8 cellular contexts compared by ENCODE assay signal in genomic region chr20:51525241-51526104, GRCh38. TPM values are rescaled to one million over a fixed set of nuclear protein-coding genes. Genes with fewer than 3 reads are reported as not detected.
A peak's percentile ranks its signal among the peaks of the same experiment; 100 is the strongest.
DNase-seq lines count a peak whose midpoint lies in the region; ATAC-seq and TF ChIP-seq lines count a peak whose summit lies in the region.

No MANE protein-coding gene starts in this region.

- CTCF ChIA-PET in CD4-positive, alpha-beta T cell (lab: Charles Lee), result interaction anchor here (0.6 to 1.9 kb wide), 2 partner anchors 24 to 45 kb away, joined by 3 to 6 read pairs; no protein-coding TSS in a partner anchor

- no peak for TF ChIP-seq CTCF in CD4-positive, alpha-beta T cell (IDR thresholded peaks at IDR 0.05)

- H3K27ac Mint-ChIP-seq in CD4-positive, alpha-beta T cell, result peak overlapping the region; percentile 88
- H3K27ac Mint-ChIP-seq in activated T-helper 2 cell treated with anti-CD3 and anti-CD28 coated beads, Interferon-gamma antibody, Interleukin-2, Interleukin-4, amounts not matched to agents 10 μg/mL and 5 μg/mL and 100 μg/mL, durations not matched to agents 14 hours and 24 hours and 36 hours, result peak overlapping the region; percentile 92
- H3K27ac Mint-ChIP-seq in memory B cell, result peak overlapping the region; percentile 97

- H3K4me3 Mint-ChIP-seq in CD4-positive, alpha-beta T cell, result peak overlapping the region; percentile 77
- peak overlapping the region; percentile 73 for H3K4me3 Mint-ChIP-seq in activated T-helper 2 cell treated with anti-CD3 and anti-CD28 coated beads, Interferon-gamma antibody, Interleukin-2, Interleukin-4, amounts not matched to agents 10 μg/mL and 5 μg/mL and 100 μg/mL, durations not matched to agents 14 hours and 24 hours and 36 hours (ENCODE audit: low read depth)
- peak overlapping the region; percentile 81 for H3K4me3 Mint-ChIP-seq in memory B cell

- no peaks in the 10 kb centered on the region for H3K9me3 ChIP-seq in CD4-positive, alpha-beta T cell (ENCODE audit: control insufficient read depth, low read length)

- H3K4me1 Mint-ChIP-seq in CD4-positive, alpha-beta T cell (ENCODE audit: low read depth), result peaks cover 77% of the 10 kb centered on the region
- H3K4me1 Mint-ChIP-seq in activated T-helper 2 cell treated with anti-CD3 and anti-CD28 coated beads, Interferon-gamma antibody, Interleukin-2, Interleukin-4, amounts not matched to agents 10 μg/mL and 5 μg/mL and 100 μg/mL, durations not matched to agents 14 hours and 24 hours and 36 hours (ENCODE audit: low read depth), result peaks cover 60% of the 10 kb centered on the region
- H3K4me1 Mint-ChIP-seq in memory B cell, result peaks cover 50% of the 10 kb centered on the region

- H3K27me3 Mint-ChIP-seq in CD4-positive, alpha-beta T cell, result no peaks in the 10 kb centered on the region
- no peaks in the 10 kb centered on the region for H3K27me3 Mint-ChIP-seq in activated T-helper 2 cell treated with anti-CD3 and anti-CD28 coated beads, Interferon-gamma antibody, Interleukin-2, Interleukin-4, amounts not matched to agents 10 μg/mL and 5 μg/mL and 100 μg/mL, durations not matched to agents 14 hours and 24 hours and 36 hours (ENCODE audit: low read depth)
- H3K27me3 Mint-ChIP-seq in memory B cell, result no peaks in the 10 kb centered on the region

- intact Hi-C loops in CD4-positive, alpha-beta T cell (cut with DNase I, micrococcal nuclease), result no loop called here
- intact Hi-C loops in activated T-helper 2 cell treated with anti-CD3 and anti-CD28 coated beads, Interferon-gamma antibody, Interleukin-2, Interleukin-4, amounts not matched to agents 10 μg/mL and 5 μg/mL and 100 μg/mL, durations not matched to agents 14 hours and 24 hours and 36 hours (cut with micrococcal nuclease), result no loop called here

- POLR2A ChIA-PET in CD4-positive, alpha-beta T cell (lab: Charles Lee), result interaction anchor here (0.6 to 1.6 kb wide), 4 partner anchors 8 to 31 kb away, joined by 3 to 10 read pairs (median 4); no protein-coding TSS in a partner anchor

- peak overlapping the region; percentile 44 for H3K27ac ChIP-seq in CD4-positive, alpha-beta T cell (ENCODE audit: low read depth, low read length)

- H3K36me3 Mint-ChIP-seq in CD4-positive, alpha-beta T cell (ENCODE audit: low read depth), result peaks cover 44% of the 10 kb centered on the region
- H3K36me3 Mint-ChIP-seq in activated T-helper 2 cell treated with anti-CD3 and anti-CD28 coated beads, Interferon-gamma antibody, Interleukin-2, Interleukin-4, amounts not matched to agents 10 μg/mL and 5 μg/mL and 100 μg/mL, durations not matched to agents 14 hours and 24 hours and 36 hours (ENCODE audit: low read depth), result peaks cover 64% of the 10 kb centered on the region
- peaks cover 14% of the 10 kb centered on the region for H3K36me3 Mint-ChIP-seq in memory B cell

- peak; percentile 32 for ATAC-seq in CD4-positive, alpha-beta T cell (ENCODE audit: poor library complexity)
- ATAC-seq in memory B cell (ENCODE audit: low read depth) (peak; percentile 76), GM18861 (IDR thresholded peaks at IDR 0.05; ENCODE audit: unreplicated experiment) (no peak), HG02678 (IDR thresholded peaks at IDR 0.05; ENCODE audit: unreplicated experiment) (no peak)

- H3K27me3 ChIP-seq in CD4-positive, alpha-beta T cell (ENCODE audit: control insufficient read depth, insufficient read depth, low read length), result no peaks in the 10 kb centered on the region

- DNase-seq in CD4-positive, alpha-beta T cell, result peak in 4 of 10 experiments; percentile 22 to 29 (median 26)
- peak; percentile 93 for DNase-seq in Kasumi-1 (lab: John Stamatoyannopoulos, UW)
- no peak for DNase-seq in activated T-helper 2 cell treated with anti-CD3 and anti-CD28 coated beads, Interferon-gamma antibody, Interleukin-2, Interleukin-4, amounts not matched to agents 10 μg/mL and 5 μg/mL and 100 μg/mL, durations not matched to agents 14 hours and 24 hours and 36 hours (ENCODE audit: low spot score)
- peak in 1 of 2 donors; percentile 44 for DNase-seq in memory B cell (ENCODE audit: low spot score in 2 of 2)
- no peak for DNase-seq in kidney glomerular epithelial cell (lab: John Stamatoyannopoulos, UW)
- no peak for DNase-seq in NCI-H2029 (lab: John Stamatoyannopoulos, UW)

- H3K9me3 Mint-ChIP-seq in CD4-positive, alpha-beta T cell, result no peaks in the 10 kb centered on the region
- H3K9me3 Mint-ChIP-seq in activated T-helper 2 cell treated with anti-CD3 and anti-CD28 coated beads, Interferon-gamma antibody, Interleukin-2, Interleukin-4, amounts not matched to agents 10 μg/mL and 5 μg/mL and 100 μg/mL, durations not matched to agents 14 hours and 24 hours and 36 hours, result no peaks in the 10 kb centered on the region
- no peaks in the 10 kb centered on the region for H3K9me3 Mint-ChIP-seq in memory B cell

RNA-seq across cellular contexts. Expression of gene NFATC2, which starts 17.0 kb away (rescaled TPM):
- total RNA-seq in CD4-positive, alpha-beta T cell, result 10 to 100 TPM; 32.5 to 33.2 TPM
- total RNA-seq in activated T-helper 2 cell treated with anti-CD3 and anti-CD28 coated beads, Interferon-gamma antibody, Interleukin-2, Interleukin-4, amounts not matched to agents 10 μg/mL and 5 μg/mL and 100 μg/mL, durations not matched to agents 14 hours and 24 hours and 36 hours, result 67.1 and 68.0 TPM in 2 replicates

Comparison
In these comparisons a context has a peak if more than half of its experiments do, and no peak if none do; other contexts are left out.
1. ATAC-seq: peak in CD4-positive, alpha-beta T cell (single experiment) and memory B cell (single experiment); none in GM18861 (single experiment) and HG02678 (single experiment).
2. DNase-seq: peak in Kasumi-1 (2 of 2); none in activated T-helper 2 cell treated with anti-CD3 and anti-CD28 coated beads, Interferon-gamma antibody, Interleukin-2, Interleukin-4, amounts not matched to agents 10 μg/mL and 5 μg/mL and 100 μg/mL, durations not matched to agents 14 hours and 24 hours and 36 hours (single experiment), kidney glomerular epithelial cell (single experiment) and NCI-H2029 (single experiment).
3. Peak in every context shown above with its lines, with median percentiles within 50 percentile points of each other: H3K27ac Mint-ChIP-seq and H3K4me3 Mint-ChIP-seq.